9 cellular contexts compared by ENCODE assay signal in the genomic region with DNA sequence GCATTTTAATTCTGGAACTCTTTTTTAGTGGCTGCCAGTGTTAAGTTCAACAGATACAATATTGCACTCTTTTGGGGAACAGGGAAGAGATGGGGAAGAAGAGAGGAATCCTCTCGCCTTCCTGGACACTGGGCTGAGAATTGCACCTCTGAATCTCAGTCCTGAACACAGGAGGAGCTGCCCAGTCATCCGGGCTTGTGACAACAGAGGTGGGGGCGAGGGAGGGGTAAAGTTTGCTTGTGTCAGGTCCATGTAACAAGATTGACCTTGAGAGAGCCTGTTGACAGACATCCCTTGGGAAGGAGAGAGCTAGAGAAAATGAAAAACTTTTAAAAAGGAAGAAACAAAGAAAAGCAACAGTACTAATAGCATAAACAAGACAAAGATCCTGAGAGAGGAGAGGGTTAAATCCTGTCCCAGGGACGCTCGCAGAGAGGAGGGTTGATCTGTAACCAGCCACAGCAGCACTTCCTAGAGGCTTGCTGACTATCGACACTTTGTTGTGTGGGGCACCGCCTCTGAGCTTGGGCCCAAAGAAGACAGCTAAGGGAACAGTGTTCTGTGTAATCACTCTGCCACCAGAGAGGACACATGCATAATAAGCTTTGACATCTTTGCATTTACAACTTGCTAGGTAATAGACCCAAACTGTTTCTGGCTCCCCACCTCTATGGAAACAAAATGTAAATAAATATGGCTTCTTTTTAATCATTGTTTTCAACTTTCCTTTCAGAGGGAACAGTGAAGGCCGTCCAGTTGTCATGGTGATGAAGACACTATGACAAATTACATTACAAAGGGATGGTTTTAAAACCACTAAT.
DNase-seq lines count a peak whose midpoint lies in the region; ATAC-seq and TF ChIP-seq lines count a peak whose summit lies in the region.
"Had no signal": no experiment of that assay in that cellular context is flagged by ENCODE, and none has a peak within 500 bp of the region (broad histone marks: within the 10 kb centered on the region; RNA-seq: fewer than 3 reads in every experiment).

No MANE protein-coding gene starts in this region.

- H3K4me1 ChIP-seq in HUES6 (ENCODE audit: control insufficient read depth, insufficient read depth, low read length) (peaks cover 62% of the 10 kb centered on the region), SJCRH30 (peaks cover 8% of the 10 kb centered on the region; the same call in 1 of the 2 replicates), right cardiac atrium (ENCODE audit: control insufficient read depth, insufficient read depth, low read length) (peaks cover 16% of the 10 kb centered on the region)

- peak; percentile 85 to 86 for ATAC-seq in right cardiac atrium
- no peak for ATAC-seq in HG03342 (IDR thresholded peaks at IDR 0.05; ENCODE audit: unreplicated experiment)

- peak; percentile 66 to 75 for DNase-seq in SJCRH30
- peak; percentile 40 to 64 (median 53) for DNase-seq in right cardiac atrium
- DNase-seq in pons (ENCODE audit: low spot score): peak; percentile 89
- DNase-seq in GM10248 (ENCODE audit: extremely low spot score): no peak
- no peak for DNase-seq in ureter (ENCODE audit: low spot score)
- no peak for DNase-seq in T-helper 1 cell
- DNase-seq: activated CD4-positive, alpha-beta T cell treated with anti-CD3 and anti-CD28 coated beads, Interleukin-2, amount 50 U/mL, for 4 hours had no signal

- H3K27ac ChIP-seq in HUES6 (ENCODE audit: low read depth, low read length): peak overlapping the region; percentile 94
- peak overlapping the region; percentile 87 for H3K27ac ChIP-seq in SJCRH30
- H3K27ac ChIP-seq in right cardiac atrium (ENCODE audit: low read length): peak overlapping the region; percentile 93

- CTCF ChIA-PET in GM10248 (lab: Yijun Ruan, JAX): no interaction called here

- H3K27me3 ChIP-seq in HUES6 (ENCODE audit: control insufficient read depth, insufficient read depth, low read length) (no peaks in the 10 kb centered on the region), SJCRH30 (no peaks in the 10 kb centered on the region), right cardiac atrium (ENCODE audit: control insufficient read depth, insufficient read depth) (no peaks in the 10 kb centered on the region)

- H3K36me3 ChIP-seq in HUES6 (ENCODE audit: control insufficient read depth, insufficient read depth, low read length): no peaks in the 10 kb centered on the region
- H3K36me3 ChIP-seq in SJCRH30: no peaks in the 10 kb centered on the region

- H3K9ac ChIP-seq in HUES6 (ENCODE audit: low read length): peak overlapping the region; percentile 81

- H3K9me3 ChIP-seq in HUES6 (ENCODE audit: control insufficient read depth, insufficient read depth, low read depth, low read length) (no peaks in the 10 kb centered on the region), SJCRH30 (replicated peaks) (no peaks in the 10 kb centered on the region), right cardiac atrium (ENCODE audit: control insufficient read depth, low read length) (no peaks in the 10 kb centered on the region)

- POLR2A ChIA-PET in GM10248 (lab: Yijun Ruan, JAX): no interaction called here

- intact Hi-C loops in right cardiac atrium (cut with DNase I): loop anchor here in 1 of 4 donors (10.0 kb wide), 1 partner anchor 131 kb away; no protein-coding TSS in a partner anchor

- WGBS in right cardiac atrium: 19% methylated on average over 8 of the region's 8 CpGs

- TF ChIP-seq CTCF in GM10248 (IDR thresholded peaks at IDR 0.05; ENCODE audit: control extremely low read depth, extremely low read depth, low read depth, missing control alignments): no peak

- peak overlapping the region; percentile 42 for H3K4me3 ChIP-seq in HUES6 (ENCODE audit: low read depth, low read length)
- H3K4me3 ChIP-seq in SJCRH30: peak overlapping the region; percentile 48
- no peak overlapping the region for H3K4me3 ChIP-seq in right cardiac atrium (ENCODE audit: low read length)

Comparison
In these comparisons a context has a peak if more than half of its experiments do, and no peak if none do; other contexts are left out.
1. DNase-seq: peak in SJCRH30 (2 of 2), right cardiac atrium (3 of 3) and pons (single experiment); none in GM10248 (single experiment), ureter (single experiment) and T-helper 1 cell (0 of 5).
2. Peak in every context shown above with its lines, with median percentiles within 50 percentile points of each other: H3K27ac ChIP-seq.